ENCODE assay signal across 15 cellular contexts in the genomic region with DNA sequence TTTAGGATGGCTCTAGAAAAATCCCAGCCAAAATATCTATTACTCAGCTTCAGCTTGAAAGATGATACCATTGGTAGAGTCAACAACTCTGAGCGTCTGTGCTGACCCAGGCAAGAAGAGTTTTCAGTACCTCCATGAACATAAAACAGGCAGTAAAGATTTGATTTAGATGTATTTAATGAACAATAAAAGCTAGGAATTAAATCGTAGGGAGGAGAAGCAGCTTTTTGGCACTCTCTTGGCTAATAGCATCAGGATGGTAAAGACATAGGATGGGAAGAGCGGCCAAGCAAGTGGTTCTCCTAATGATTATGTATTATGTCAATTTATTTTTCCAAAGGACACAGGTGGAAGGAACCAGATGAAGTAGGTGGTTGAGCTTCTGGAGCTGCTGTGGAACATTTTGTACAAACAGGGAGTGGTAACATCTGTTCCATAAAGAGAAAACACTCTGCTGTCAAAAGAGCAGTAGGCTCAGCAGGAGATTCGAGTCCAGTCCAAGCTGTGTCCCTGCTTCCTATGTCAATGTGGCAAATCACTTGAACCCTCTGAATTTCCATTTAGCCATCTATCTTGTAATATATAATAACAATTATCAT.
DNase-seq lines count a peak whose midpoint lies in the region; ATAC-seq and TF ChIP-seq lines count a peak whose summit lies in the region.
"Had no signal": no experiment of that assay in that cellular context is flagged by ENCODE, and none has a peak within 500 bp of the region (broad histone marks: within the 10 kb centered on the region; RNA-seq: fewer than 3 reads in every experiment).

No MANE protein-coding gene starts in this region.

- intact Hi-C loops in sciatic nerve (cut with DNase I): no loop called here

- no peak for TF ChIP-seq CTCF in cardiac fibroblast (IDR thresholded peaks at IDR 0.05; ENCODE audit: low read depth, low read length)

- no peak overlapping the region for H3K4me3 ChIP-seq in cardiac fibroblast (replicated peaks in 1 of 2; ENCODE audit: low read depth in 2 of 2, low read length in 2 of 2)
- H3K4me3 ChIP-seq: left lung, tibial nerve had no signal

- peak; percentile 40 for DNase-seq in GM03348 (ENCODE audit: low spot score)
- DNase-seq in NCI-H1694 treated with DMSO at 0.1 percent for 48 hours (lab: John Stamatoyannopoulos, UW): peak; percentile 40
- DNase-seq in cardiac fibroblast (ENCODE audit: low read depth in 2 of 2): peak; percentile 26 to 41
- DNase-seq in sciatic nerve (ENCODE audit: low spot score): no peak
- DNase-seq: activated CD4-positive, alpha-beta T cell treated with anti-CD3 and anti-CD28 coated beads, Interleukin-2, amount 50 U/mL, for 1 hour; activated naive CD4-positive, alpha-beta T cell treated with anti-CD3 and anti-CD28 coated beads, Interleukin-2, amount 50 U/mL, for 16 hours; activated T-cell treated with anti-CD3 and anti-CD28 coated beads, Interleukin-2, amount 50 U/mL, for 1 hour; effector memory CD8-positive, alpha-beta T cell; foreskin melanocyte; left lung; NCI-H524 had no signal

- ATAC-seq in sciatic nerve (peak; percentile 58), GM21360 (IDR thresholded peaks at IDR 0.05; ENCODE audit: unreplicated experiment) (no peak), GM18520 (IDR thresholded peaks at IDR 0.05; ENCODE audit: unreplicated experiment) (no peak), HG03039 (IDR thresholded peaks at IDR 0.05; ENCODE audit: unreplicated experiment) (no peak)
- ATAC-seq: effector memory CD8-positive, alpha-beta T cell; left lung had no signal
